ENCODE assay signal across 9 cellular contexts in the genomic region with DNA sequence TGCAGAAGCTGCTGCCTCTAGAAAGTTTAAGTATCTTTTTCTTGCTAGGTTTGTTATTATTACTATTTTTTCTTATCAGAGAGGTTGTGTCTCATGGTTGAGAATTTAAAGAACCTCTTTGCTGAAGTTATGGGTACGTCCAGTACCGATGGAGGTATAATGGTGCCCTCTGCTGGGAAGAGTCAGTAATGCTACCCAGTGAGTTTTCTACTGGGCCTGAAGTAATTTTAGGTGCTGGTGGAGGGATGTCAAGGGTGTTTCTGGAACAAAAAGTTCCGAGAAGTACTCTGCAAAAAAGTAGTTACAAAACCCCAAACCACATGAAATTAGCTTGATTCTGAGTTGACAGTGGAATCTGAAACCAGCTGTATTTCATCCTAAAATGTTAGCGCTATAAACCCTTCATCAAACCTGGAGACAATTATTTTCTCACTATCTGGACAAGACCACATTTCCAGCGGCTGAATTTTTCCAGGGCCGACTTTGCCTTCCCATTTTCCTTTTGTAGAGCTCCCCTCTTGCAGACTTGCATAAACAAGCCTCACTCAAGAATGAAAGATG.
DNase-seq lines count a peak whose midpoint lies in the region; ATAC-seq and TF ChIP-seq lines count a peak whose summit lies in the region.
"Had no signal": no experiment of that assay in that cellular context is flagged by ENCODE, and none has a peak within 500 bp of the region (broad histone marks: within the 10 kb centered on the region; RNA-seq: fewer than 3 reads in every experiment).

No MANE protein-coding gene starts in this region.

- H3K4me1 Mint-ChIP-seq in CD4-positive, CD25-positive, alpha-beta regulatory T cell = no peaks in the 10 kb centered on the region
- H3K4me1 Mint-ChIP-seq in T-helper 2 cell treated with Interferon-gamma antibody and Interleukin-4, amounts not matched to agents 5 μg/mL and 100 μg/mL, for 36 hours (ENCODE audit: low read depth) = no peaks in the 10 kb centered on the region

- H4K20me1 ChIP-seq in KMS-11 (ENCODE audit: insufficient read depth) = no peaks in the 10 kb centered on the region

- ATAC-seq in CD4-positive, CD25-positive, alpha-beta regulatory T cell (ENCODE audit: low read depth in 2 of 2) = no peak
- peak; percentile 87 for ATAC-seq in GM18502 (IDR thresholded peaks at IDR 0.05; ENCODE audit: poor library complexity, unreplicated experiment)
- ATAC-seq in GM19455 (IDR thresholded peaks at IDR 0.05; ENCODE audit: unreplicated experiment) = no peak

- no peak overlapping the region for H3K27ac ChIP-seq in CD4-positive, CD25-positive, alpha-beta regulatory T cell (ENCODE audit: insufficient read depth, low read length, poor library complexity, severe bottlenecking)
- H3K27ac ChIP-seq in KMS-11 = no peak overlapping the region
- H3K27ac ChIP-seq in substantia nigra (ENCODE audit: low read depth, low read length, poor library complexity, severe bottlenecking) = no peak overlapping the region

- H3K27me3 Mint-ChIP-seq in CD4-positive, CD25-positive, alpha-beta regulatory T cell = no peaks in the 10 kb centered on the region
- no peaks in the 10 kb centered on the region for H3K27me3 Mint-ChIP-seq in T-helper 2 cell treated with Interferon-gamma antibody and Interleukin-4, amounts not matched to agents 5 μg/mL and 100 μg/mL, for 36 hours (ENCODE audit: low read depth)

- H3K36me3 Mint-ChIP-seq in CD4-positive, CD25-positive, alpha-beta regulatory T cell = no peaks in the 10 kb centered on the region
- no peaks in the 10 kb centered on the region for H3K36me3 Mint-ChIP-seq in T-helper 2 cell treated with Interferon-gamma antibody and Interleukin-4, amounts not matched to agents 5 μg/mL and 100 μg/mL, for 36 hours (ENCODE audit: low read depth)

- no peaks in the 10 kb centered on the region for H3K79me2 ChIP-seq in KMS-11 (ENCODE audit: insufficient read depth, low read depth)

- peak in 2 of 3 donors; percentile 2 to 43 for DNase-seq in CD4-positive, CD25-positive, alpha-beta regulatory T cell
- peak; percentile 3 for DNase-seq in T-helper 2 cell treated with Interferon-gamma antibody and Interleukin-4, amounts not matched to agents 5 μg/mL and 100 μg/mL, for 36 hours (ENCODE audit: low spot score)
- DNase-seq in dermis blood vessel endothelial cell (peak; percentile 64), medulla oblongata (ENCODE audit: extremely low spot score) (peak; percentile 60), substantia nigra (lab: John Stamatoyannopoulos, UW) (peak in 36 of 49 donors; percentile 0 to 43 (median 6))

- H3K4me2 ChIP-seq in KMS-11 = no peak overlapping the region

- no peak overlapping the region for H3K4me3 Mint-ChIP-seq in CD4-positive, CD25-positive, alpha-beta regulatory T cell
- H3K4me3 Mint-ChIP-seq in T-helper 2 cell treated with Interferon-gamma antibody and Interleukin-4, amounts not matched to agents 5 μg/mL and 100 μg/mL, for 36 hours = no peak overlapping the region
- H3K4me3 Mint-ChIP-seq: T-helper 1 cell treated with Interleukin-12 subunit alpha and Interleukin-12 subunit beta and Interleukin-4 antibody, amounts not matched to agents 30 μg/mL and 1 μg/mL, for 36 hours had no signal

- H3K36me3 ChIP-seq in CD4-positive, CD25-positive, alpha-beta regulatory T cell (ENCODE audit: control insufficient read depth, insufficient read depth, low read length) = no peaks in the 10 kb centered on the region
- H3K36me3 ChIP-seq in KMS-11 (ENCODE audit: insufficient read depth) = no peaks in the 10 kb centered on the region

- no peaks in the 10 kb centered on the region for H3K9me3 ChIP-seq in CD4-positive, CD25-positive, alpha-beta regulatory T cell (ENCODE audit: control insufficient read depth in 2 of 2, low read length in 2 of 2)

- no peaks in the 10 kb centered on the region for H3K4me1 ChIP-seq in CD4-positive, CD25-positive, alpha-beta regulatory T cell (ENCODE audit: control insufficient read depth, insufficient read depth, low read length, poor library complexity, severe bottlenecking)
- peaks cover 17% of the 10 kb centered on the region for H3K4me1 ChIP-seq in KMS-11 (ENCODE audit: low read depth, poor library complexity, severe bottlenecking)

- no peak overlapping the region for H3K4me3 ChIP-seq in CD4-positive, CD25-positive, alpha-beta regulatory T cell (ENCODE audit: low read depth, low read length)
- no peak overlapping the region for H3K4me3 ChIP-seq in KMS-11 (IDR thresholded peaks at IDR 0.05; ENCODE audit: insufficient read depth, low read depth, low read length)

- no peak overlapping the region for H2AFZ ChIP-seq in KMS-11 (ENCODE audit: low read depth)

- H3K9me3 Mint-ChIP-seq in CD4-positive, CD25-positive, alpha-beta regulatory T cell = peaks cover 0 to 2% (median 0%) of the 10 kb centered on the region in 7 donors
- H3K9me3 Mint-ChIP-seq in T-helper 2 cell treated with Interferon-gamma antibody and Interleukin-4, amounts not matched to agents 5 μg/mL and 100 μg/mL, for 36 hours = no peaks in the 10 kb centered on the region
- H3K9me3 Mint-ChIP-seq: T-helper 1 cell treated with Interleukin-12 subunit alpha and Interleukin-12 subunit beta and Interleukin-4 antibody, amounts not matched to agents 30 μg/mL and 1 μg/mL, for 36 hours had no signal

- TF ChIP-seq CTCF in KMS-11 (conservative IDR thresholded peaks at IDR 0.05; ENCODE audit: low read depth, low read length) = peak; percentile 75

- H3K9ac ChIP-seq in KMS-11 = no peak overlapping the region

- H3K27ac Mint-ChIP-seq in CD4-positive, CD25-positive, alpha-beta regulatory T cell = no peak overlapping the region
- no peak overlapping the region for H3K27ac Mint-ChIP-seq in T-helper 2 cell treated with Interferon-gamma antibody and Interleukin-4, amounts not matched to agents 5 μg/mL and 100 μg/mL, for 36 hours
- H3K27ac Mint-ChIP-seq: T-helper 1 cell treated with Interleukin-12 subunit alpha and Interleukin-12 subunit beta and Interleukin-4 antibody, amounts not matched to agents 30 μg/mL and 1 μg/mL, for 36 hours had no signal

- no peaks in the 10 kb centered on the region for H3K27me3 ChIP-seq in CD4-positive, CD25-positive, alpha-beta regulatory T cell (ENCODE audit: control insufficient read depth, insufficient read depth, low read length)
- no peaks in the 10 kb centered on the region for H3K27me3 ChIP-seq in KMS-11 (ENCODE audit: insufficient read depth, low read depth)

Comparison
In these comparisons a context has a peak if more than half of its experiments do, and no peak if none do; other contexts are left out.
1. DNase-seq: peak in every context shown above with its lines; median percentile 64 in dermis blood vessel endothelial cell; 60 in medulla oblongata; 22 in CD4-positive, CD25-positive, alpha-beta regulatory T cell; 6 in substantia nigra; 3 in T-helper 2 cell treated with Interferon-gamma antibody and Interleukin-4, amounts not matched to agents 5 μg/mL and 100 μg/mL, for 36 hours.